In the genomic region with DNA sequence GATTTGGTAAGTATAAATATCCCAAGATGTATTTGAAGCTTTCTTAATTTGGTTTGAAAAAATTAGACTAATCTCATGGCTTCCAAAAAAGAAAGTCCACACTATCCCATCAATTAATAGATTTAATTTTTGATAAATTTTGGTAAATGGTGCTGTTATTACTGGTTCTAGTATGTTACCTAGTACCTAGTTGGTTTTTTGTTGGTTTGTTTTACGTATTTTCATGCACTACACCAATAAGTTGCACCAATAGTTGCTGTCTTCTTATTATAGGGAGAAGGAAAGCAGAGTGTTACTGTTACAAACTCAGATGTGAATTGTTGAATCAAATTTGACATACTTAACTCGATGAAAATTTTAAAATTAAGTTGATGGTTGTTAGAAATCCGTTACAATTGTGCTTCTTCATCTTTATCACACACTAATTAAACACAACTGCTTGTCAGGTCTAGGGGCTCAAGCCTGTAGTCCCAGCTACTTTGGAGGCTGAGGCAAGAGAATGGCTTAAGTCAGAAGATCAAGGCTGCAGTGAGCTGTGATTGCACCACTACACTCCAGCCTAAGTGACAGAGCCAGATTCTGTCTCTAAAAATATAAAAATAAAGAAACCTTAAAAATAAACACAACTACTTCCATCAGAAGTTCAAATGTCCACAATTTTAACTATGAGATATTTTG, we compare ENCODE assay signal across 16 cellular contexts. TPM values are rescaled to one million over a fixed set of nuclear protein-coding genes. Genes with fewer than 3 reads are reported as not detected.
DNase-seq lines count a peak whose midpoint lies in the region; ATAC-seq and TF ChIP-seq lines count a peak whose summit lies in the region.
"Had no signal": no experiment of that assay in that cellular context is flagged by ENCODE, and none has a peak within 500 bp of the region (broad histone marks: within the 10 kb centered on the region; RNA-seq: fewer than 3 reads in every experiment).

No MANE protein-coding gene starts in this region.

- H2AFZ ChIP-seq in HCT116 (ENCODE audit: low read depth, low read length, poor library complexity, severe bottlenecking) (peak overlapping the region; percentile 68), smooth muscle cell (ENCODE audit: low read depth) (no peak overlapping the region)

- peak; percentile 50 for ATAC-seq in CD4-positive, alpha-beta T cell (ENCODE audit: poor library complexity)
- ATAC-seq in HCT116 (no peak), activated B cell treated with CpG ODN at 0.5 μM for 24 hours (ENCODE audit: low read depth) (peak; percentile 36), HG02885 (IDR thresholded peaks at IDR 0.05; ENCODE audit: poor library complexity, unreplicated experiment) (no peak)
- ATAC-seq: right cardiac atrium had no signal

- H3K4me1 ChIP-seq in HCT116 (ENCODE audit: control insufficient read depth in 1 of 2, insufficient read depth in 2 of 2, low read length in 2 of 2) (peaks cover 5 to 7% of the 10 kb centered on the region in 2 experiments; a peak in 2 of 4 replicates), muscle layer of duodenum (ENCODE audit: control insufficient read depth in 1 of 2, insufficient read depth in 2 of 2, low read length in 2 of 2) (peaks cover 0 to 6% of the 10 kb centered on the region in 2 donors), stomach (peaks cover 0 to 33% (median 10%) of the 10 kb centered on the region in 4 donors), smooth muscle cell (ENCODE audit: low read depth) (no peaks in the 10 kb centered on the region)

- H3K27me3 Mint-ChIP-seq in CD4-positive, alpha-beta T cell, result no peaks in the 10 kb centered on the region
- H3K27me3 Mint-ChIP-seq in activated B cell treated with CpG ODN at 0.5 μM for 24 hours, result no peaks in the 10 kb centered on the region
- H3K27me3 Mint-ChIP-seq: brain had no signal

- H3K9me3 Mint-ChIP-seq in CD4-positive, alpha-beta T cell, result no peaks in the 10 kb centered on the region
- no peaks in the 10 kb centered on the region for H3K9me3 Mint-ChIP-seq in activated B cell treated with CpG ODN at 0.5 μM for 24 hours
- H3K9me3 Mint-ChIP-seq: brain, HFFc6 had no signal

- H3K27me3 ChIP-seq in CD4-positive, alpha-beta T cell (ENCODE audit: control insufficient read depth, insufficient read depth, low read length), result no peaks in the 10 kb centered on the region
- H3K27me3 ChIP-seq in HCT116 (ENCODE audit: insufficient read depth, low read length) (no peaks in the 10 kb centered on the region), muscle layer of duodenum (ENCODE audit: low read depth, low read length) (no peaks in the 10 kb centered on the region), stomach (no peaks in the 10 kb centered on the region), smooth muscle cell (ENCODE audit: low read depth) (no peaks in the 10 kb centered on the region)

- H3K27ac ChIP-seq in CD4-positive, alpha-beta T cell (ENCODE audit: low read depth, low read length), result peak overlapping the region; percentile 49
- H3K27ac ChIP-seq in HCT116 (ENCODE audit: low read depth, low read length) (no peak overlapping the region), muscle layer of duodenum (ENCODE audit: low read length) (peak overlapping the region; percentile 57), stomach (peak overlapping the region in 1 of 5 donors; percentile 74), smooth muscle cell (ENCODE audit: low read depth) (no peak overlapping the region)

- H4K20me1 ChIP-seq in HCT116 (ENCODE audit: insufficient read depth), result no peaks in the 10 kb centered on the region
- H4K20me1 ChIP-seq in smooth muscle cell (ENCODE audit: low read depth), result no peaks in the 10 kb centered on the region

- H3K9ac ChIP-seq in HCT116 (ENCODE audit: low read length) (no peak overlapping the region), smooth muscle cell (ENCODE audit: low read depth) (no peak overlapping the region)
- H3K9ac ChIP-seq: SK-N-SH had no signal

- TF ChIP-seq CTCF in CD4-positive, alpha-beta T cell (IDR thresholded peaks at IDR 0.05), result no peak
- TF ChIP-seq CTCF in HCT116 (IDR thresholded peaks at IDR 0.05 in 2 of 3, conservative IDR thresholded peaks at IDR 0.05 in 1 of 3; ENCODE audit: borderline replicate concordance in 1 of 3, insufficient read depth in 1 of 3, low read depth in 2 of 3, low read length in 2 of 3), result no peak
- TF ChIP-seq CTCF in activated B cell treated with CpG ODN at 0.5 μM for 24 hours (IDR thresholded peaks at IDR 0.05), result no peak
- no peak for TF ChIP-seq CTCF in stomach (IDR thresholded peaks at IDR 0.05)
- TF ChIP-seq CTCF in smooth muscle cell (IDR thresholded peaks at IDR 0.05; ENCODE audit: borderline replicate concordance, insufficient read depth, poor library complexity, severe bottlenecking), result no peak

- H3K36me3 Mint-ChIP-seq in CD4-positive, alpha-beta T cell (ENCODE audit: low read depth), result peaks cover 25% of the 10 kb centered on the region
- H3K36me3 Mint-ChIP-seq in activated B cell treated with CpG ODN at 0.5 μM for 24 hours (ENCODE audit: low read depth), result peaks cover 2% of the 10 kb centered on the region
- H3K36me3 Mint-ChIP-seq: brain had no signal

- no peaks in the 10 kb centered on the region for H3K79me2 ChIP-seq in HCT116 (ENCODE audit: insufficient read depth, low read length)
- H3K79me2 ChIP-seq in smooth muscle cell (ENCODE audit: low read depth), result no peaks in the 10 kb centered on the region

- no TSS peak for BruUV-seq in HCT116 (replicated peaks; lab: Mats Ljungman, UMichigan)

- peak overlapping the region; percentile 79 for H3K27ac Mint-ChIP-seq in CD4-positive, alpha-beta T cell
- H3K27ac Mint-ChIP-seq in activated B cell treated with CpG ODN at 0.5 μM for 24 hours, result peak overlapping the region; percentile 83
- H3K27ac Mint-ChIP-seq: brain, HFFc6 had no signal

- H3K4me1 Mint-ChIP-seq in CD4-positive, alpha-beta T cell (ENCODE audit: low read depth), result peaks cover 54% of the 10 kb centered on the region
- H3K4me1 Mint-ChIP-seq in activated B cell treated with CpG ODN at 0.5 μM for 24 hours, result peaks cover 53% of the 10 kb centered on the region
- H3K4me1 Mint-ChIP-seq: brain had no signal

- H3F3A ChIP-seq in smooth muscle cell (ENCODE audit: low read depth), result no peaks in the 10 kb centered on the region

- TF ChIP-seq POLR2A in HCT116 (IDR thresholded peaks at IDR 0.05; ENCODE audit: borderline replicate concordance, extremely low read depth, insufficient read depth, insufficient read length), result no peak
- TF ChIP-seq POLR2A in stomach (IDR thresholded peaks at IDR 0.05), result no peak

- 66 to 81% (median 74%) methylated on average over 3 of the region's 3 CpGs for WGBS in stomach, 5 donors
- 87% methylated on average over 3 of the region's 3 CpGs for WGBS in smooth muscle cell (ENCODE audit: low lambda C conversion rate)

- intact Hi-C loops in CD4-positive, alpha-beta T cell (cut with DNase I, micrococcal nuclease), result loop anchor here in 1 of 2 experiments (2.0 kb wide), 2 partner anchors 45 to 53 kb away; no protein-coding TSS in a partner anchor
- intact Hi-C loops in HCT116 (cut with micrococcal nuclease) (no loop called here), activated B cell treated with CpG ODN at 0.5 μM for 24 hours (cut with micrococcal nuclease) (loop anchor here (2.0 to 10.0 kb wide), 2 partner anchors 49 to 861 kb away; a partner anchor contains a TSS), stomach (cut with DNase I; ENCODE audit: low total_unique reads) (no loop called here)

- H3K4me2 ChIP-seq in HCT116 (ENCODE audit: low read length) (no peak overlapping the region), smooth muscle cell (no peak overlapping the region)
- H3K4me2 ChIP-seq: SK-N-SH had no signal

- no peaks in the 10 kb centered on the region for H3K9me2 ChIP-seq in HCT116 (ENCODE audit: insufficient read depth)

- no peak overlapping the region for H3K4me3 ChIP-seq in HCT116 (replicated peaks in 1 of 2; ENCODE audit: low read depth in 1 of 2, low read length in 2 of 2)
- peak overlapping the region in 1 of 2 donors; percentile 34 for H3K4me3 ChIP-seq in muscle layer of duodenum (ENCODE audit: low read depth in 1 of 2, low read length in 2 of 2)
- no peak overlapping the region for H3K4me3 ChIP-seq in stomach
- no peak overlapping the region for H3K4me3 ChIP-seq in smooth muscle cell

- DNase-seq in CD4-positive, alpha-beta T cell, result no peak
- DNase-seq in HCT116 (ENCODE audit: low read depth, low spot score) (no peak), activated B cell treated with CpG ODN at 0.5 μM for 24 hours (no peak), dermis blood vessel endothelial cell (no peak), stomach (no peak), smooth muscle cell (lab: John Stamatoyannopoulos, UW; ENCODE audit: unreplicated experiment) (no peak)
- DNase-seq: COR-L47, HFFc6, hypothalamus, MM.1S, NCI-H524 treated with DMSO at 0.1 percent for 48 hours, right cardiac atrium, SK-N-SH had no signal

- TF ChIP-seq RAD21 in HCT116 (IDR thresholded peaks at IDR 0.05; ENCODE audit: low read depth), result no peak

- CTCF ChIA-PET in CD4-positive, alpha-beta T cell (lab: Charles Lee), result interaction anchor here (1.9 to 3.4 kb wide), 5 partner anchors 9 to 62 kb away, joined by 4 to 16 read pairs (median 9); a partner anchor contains a TSS
- CTCF ChIA-PET in HCT116 (lab: Charles Lee), result no interaction called here
- CTCF ChIA-PET in activated B cell treated with CpG ODN at 0.5 μM for 24 hours (lab: Charles Lee), result interaction anchor here (0.8 to 5.1 kb wide), 4 partner anchors 9 to 62 kb away, joined by 3 to 24 read pairs (median 6); a partner anchor contains a TSS

- POLR2A ChIA-PET in CD4-positive, alpha-beta T cell (lab: Charles Lee), result interaction anchor here (1.0 to 12.7 kb wide), 10 partner anchors 10 to 52 kb away, joined by 3 to 294 read pairs (median 6); a partner anchor contains a TSS
- POLR2A ChIA-PET in HCT116 (lab: Charles Lee), result no interaction called here
- POLR2A ChIA-PET in activated B cell treated with CpG ODN at 0.5 μM for 24 hours (lab: Charles Lee), result interaction anchor here (1.0 to 8.0 kb wide), 6 partner anchors 10 to 56 kb away, joined by 3 to 150 read pairs (median 28); a partner anchor contains a TSS

- peak overlapping the region; percentile 97 for H3K4me3 Mint-ChIP-seq in CD4-positive, alpha-beta T cell
- H3K4me3 Mint-ChIP-seq in activated B cell treated with CpG ODN at 0.5 μM for 24 hours, result peak overlapping the region; percentile 80
- H3K4me3 Mint-ChIP-seq: brain, HFFc6 had no signal

- H3K36me3 ChIP-seq in HCT116 (ENCODE audit: control insufficient read depth in 1 of 2, insufficient read depth in 2 of 2, low read length in 2 of 2) (no peaks in the 10 kb centered on the region), muscle layer of duodenum (ENCODE audit: control insufficient read depth in 1 of 2, insufficient read depth in 2 of 2, low read length in 2 of 2) (no peaks in the 10 kb centered on the region), stomach (no peaks in the 10 kb centered on the region), smooth muscle cell (ENCODE audit: low read depth) (no peaks in the 10 kb centered on the region)

- no peaks in the 10 kb centered on the region for H3K9me3 ChIP-seq in CD4-positive, alpha-beta T cell (ENCODE audit: control insufficient read depth, low read length)
- H3K9me3 ChIP-seq in HCT116 (ENCODE audit: control insufficient read depth in 1 of 2, insufficient read depth in 1 of 2, low read depth in 1 of 2, low read length in 2 of 2), result no peaks in the 10 kb centered on the region
- no peaks in the 10 kb centered on the region for H3K9me3 ChIP-seq in muscle layer of duodenum (ENCODE audit: control insufficient read depth in 1 of 2, low read length in 2 of 2)
- no peaks in the 10 kb centered on the region for H3K9me3 ChIP-seq in stomach
- no peaks in the 10 kb centered on the region for H3K9me3 ChIP-seq in smooth muscle cell (replicated peaks; ENCODE audit: low read depth)
- H3K9me3 ChIP-seq: SK-N-SH had no signal

- TF ChIP-seq EP300 in stomach (IDR thresholded peaks at IDR 0.05), result no peak

- RAD21 ChIA-PET in HCT116 (lab: Charles Lee; ENCODE audit: low non-redundant PET in 1 of 2, low total read pairs in 2 of 2, uncharacterized antibody in 2 of 2, unreplicated experiment in 2 of 2), result no interaction called here

RNA-seq across cellular contexts. Expression of a gene that starts 23.1 kb away (rescaled TPM):
- total RNA-seq in CD4-positive, alpha-beta T cell, result 100 to 1,000 TPM; 551 to 561 TPM
- total RNA-seq in HCT116 (2021; ENCODE audit: unreplicated experiment) (200 TPM), activated B cell treated with CpG ODN at 0.5 μM for 24 hours (489 and 561 TPM in 2 replicates), dermis blood vessel endothelial cell (389 and 524 TPM in 2 replicates), stomach (100 to 1,000 TPM in 4 of 5 donors, 10 to 100 TPM in 1; 95.0 to 379 (median 325) TPM), smooth muscle cell (126 and 128 TPM in 2 replicates)
- polyA plus RNA-seq in HCT116 (2012), result 69.4 and 70.1 TPM in 2 replicates
- polyA plus RNA-seq in stomach (10 to 100 TPM; 25.7 to 39.3 (median 29.2) TPM), smooth muscle cell (19.5 and 22.0 TPM in 2 replicates)

Comparison
In these comparisons a context has a peak if more than half of its experiments do, and no peak if none do; other contexts are left out.
1. ATAC-seq: peak in CD4-positive, alpha-beta T cell (single experiment) and activated B cell treated with CpG ODN at 0.5 μM for 24 hours (single experiment); none in HCT116 (single experiment) and HG02885 (single experiment).
2. H3K27ac ChIP-seq: peak in CD4-positive, alpha-beta T cell (single experiment) and muscle layer of duodenum (single experiment); none in HCT116 (single experiment) and smooth muscle cell (single experiment).